Comparison of ENCODE assay signal across 3 cellular contexts in genomic region chr6:32022092-32022491, GRCh38. TPM values are rescaled to one million over a fixed set of nuclear protein-coding genes. Genes with fewer than 3 reads are reported as not detected.
"Had no signal": no experiment of that assay in that cellular context is flagged by ENCODE, and none has a peak within 500 bp of the region (broad histone marks: within the 10 kb centered on the region; RNA-seq: fewer than 3 reads in every experiment).

No MANE protein-coding gene starts in this region.

RNA-seq across cellular contexts. Expression of gene CYP21A2, which starts 16.1 kb away (rescaled TPM):
- total RNA-seq: H7, HT-29, IMR-90 had no signal
